Comparison of ENCODE assay signal across 8 cellular contexts in genomic region chr20:45971425-45971674, GRCh38. TPM values are rescaled to one million over a fixed set of nuclear protein-coding genes. Genes with fewer than 3 reads are reported as not detected.
DNase-seq lines count a peak whose midpoint lies in the region; ATAC-seq and TF ChIP-seq lines count a peak whose summit lies in the region.

No MANE protein-coding gene starts in this region.

- peak overlapping the region; percentile 95 to 99 for H3K27ac ChIP-seq in right atrium auricular region

- intact Hi-C loops in left cardiac atrium (cut with DNase I): no loop called here

- ATAC-seq in left cardiac atrium: no peak
- ATAC-seq in HG03520 (IDR thresholded peaks at IDR 0.05; ENCODE audit: unreplicated experiment): peak; percentile 17

- no peak for DNase-seq in right atrium auricular region (ENCODE audit: low spot score)
- no peak for DNase-seq in left cardiac atrium
- no peak for DNase-seq in astrocyte of the cerebellum (ENCODE audit: low read depth)
- no peak for DNase-seq in GF-D8 (lab: John Stamatoyannopoulos, UW)
- no peak for DNase-seq in NCI-H1092 (lab: John Stamatoyannopoulos, UW)
- no peak for DNase-seq in GM10248 (ENCODE audit: extremely low spot score)

- no peaks in the 10 kb centered on the region for H3K9me3 ChIP-seq in right atrium auricular region
- no peaks in the 10 kb centered on the region for H3K9me3 ChIP-seq in mononuclear cell (ENCODE audit: low read depth, low read length)

- H3K4me1 ChIP-seq in right atrium auricular region (peaks cover 0 to 25% of the 10 kb centered on the region in 2 donors), mononuclear cell (ENCODE audit: insufficient read depth, low read length) (peaks cover 45% of the 10 kb centered on the region)

- H3K4me3 ChIP-seq in right atrium auricular region (peak overlapping the region; percentile 87 to 90), astrocyte of the cerebellum (ENCODE audit: low read depth, low read length) (peak overlapping the region; percentile 94), mononuclear cell (ENCODE audit: low read length) (peak overlapping the region; percentile 97)

- POLR2A ChIA-PET in GM10248 (lab: Yijun Ruan, JAX): interaction anchor here (0.5 to 2.9 kb wide), 6 partner anchors 29 to 960 kb away, joined by 3 to 14 read pairs (median 3); partner anchors contain the start of genes ELMO2 and PCIF1

- in situ Hi-C loops in astrocyte of the cerebellum (cut with HindIII; ENCODE audit: low sequenced_read_pairs): no loop called here

- TF ChIP-seq CTCF in right atrium auricular region (IDR thresholded peaks at IDR 0.05): no peak
- no peak for TF ChIP-seq CTCF in astrocyte of the cerebellum (IDR thresholded peaks at IDR 0.05; ENCODE audit: low read depth, low read length, missing control alignments)
- no peak for TF ChIP-seq CTCF in GM10248 (IDR thresholded peaks at IDR 0.05; ENCODE audit: control extremely low read depth, extremely low read depth, low read depth, missing control alignments)

- CTCF ChIA-PET in GM10248 (lab: Yijun Ruan, JAX): interaction anchor here (0.9 to 5.7 kb wide), 14 partner anchors 9 to 172 kb away, joined by 3 to 92 read pairs (median 16); partner anchors contain the start of genes CTSA, NEURL2 and PCIF1

- peaks cover 26% of the 10 kb centered on the region for H3K36me3 ChIP-seq in right atrium auricular region

- H3K27me3 ChIP-seq in right atrium auricular region: no peaks in the 10 kb centered on the region
- no peaks in the 10 kb centered on the region for H3K27me3 ChIP-seq in mononuclear cell (ENCODE audit: insufficient read depth, low read length)

RNA-seq across cellular contexts. Expression of gene ZNF335, which starts 0.7 kb away (rescaled TPM):
- total RNA-seq in right atrium auricular region (10 to 100 TPM in 1 of 2 donors, 1 to 10 TPM in 1; 6.6 to 12.1 TPM), left cardiac atrium (1 to 10 TPM; 9.1 to 9.8 TPM), mononuclear cell (49.4 TPM)

RNA-seq across cellular contexts. Expression of gene PCIF1, which starts 36.9 kb away (rescaled TPM):
- total RNA-seq in right atrium auricular region: 10 to 100 TPM; 21.1 to 39.8 TPM
- total RNA-seq in left cardiac atrium: 10 to 100 TPM; 23.1 to 27.6 TPM
- total RNA-seq in mononuclear cell: 48.0 TPM

RNA-seq across cellular contexts. Expression of gene MMP9, which starts 37.4 kb away (rescaled TPM):
- total RNA-seq in right atrium auricular region (1 to 10 TPM in 1 of 2 donors, under 1 TPM in 1; 0.82 to 1.8 TPM), left cardiac atrium (1 to 10 TPM; 1.1 to 1.4 TPM), mononuclear cell (3.0 TPM)

RNA-seq across cellular contexts. Expression of gene SLC12A5, which starts 57.7 kb away (rescaled TPM):
- not detected for total RNA-seq in right atrium auricular region
- total RNA-seq in left cardiac atrium: 1 to 10 TPM; 2.6 to 3.2 TPM
- total RNA-seq in mononuclear cell: 0.10 TPM

RNA-seq across cellular contexts. Expression of gene PLTP, which starts 59.4 kb away (rescaled TPM):
- total RNA-seq in right atrium auricular region (100 to 1,000 TPM in 1 of 2 donors, 10 to 100 TPM in 1; 53.6 to 221 TPM), left cardiac atrium (100 to 1,000 TPM in 1 of 2 donors, 10 to 100 TPM in 1; 86.4 to 397 TPM), mononuclear cell (1.4 TPM)
